8 cellular contexts compared by ENCODE assay signal in genomic region chr1:31064115-31064514, GRCh38. TPM values are rescaled to one million over a fixed set of nuclear protein-coding genes. Genes with fewer than 3 reads are reported as not detected.
A peak's percentile ranks its signal among the peaks of the same experiment; 100 is the strongest.
DNase-seq lines count a peak whose midpoint lies in the region; ATAC-seq and TF ChIP-seq lines count a peak whose summit lies in the region.

No MANE protein-coding gene starts in this region.

- WGBS in ectodermal cell, 2 experiments = 1 to 5% methylated on average over 4 to 5 of the region's 6 CpGs

- H3K4me2 ChIP-seq in BLaER1 = peak overlapping the region; percentile 92

- H3K27me3 ChIP-seq in BLaER1 (no peaks in the 10 kb centered on the region), MG63 (no peaks in the 10 kb centered on the region), ectodermal cell (ENCODE audit: control insufficient read depth, insufficient read depth, low read length, poor library complexity, severe bottlenecking) (no peaks in the 10 kb centered on the region)

- peak overlapping the region; percentile 78 for H3K4me3 ChIP-seq in BLaER1
- peak overlapping the region; percentile 88 for H3K4me3 ChIP-seq in MG63
- peak overlapping the region; percentile 75 for H3K4me3 ChIP-seq in ectodermal cell (ENCODE audit: insufficient read depth, low read depth, low read length)

- H3K9me3 Mint-ChIP-seq in nephron progenitor cell = no peaks in the 10 kb centered on the region

- peak overlapping the region; percentile 98 for H3K27ac ChIP-seq in BLaER1
- peak overlapping the region; percentile 100 for H3K27ac ChIP-seq in ectodermal cell (ENCODE audit: insufficient read depth, low read depth, low read length, poor library complexity, severe bottlenecking)

- no peak for DNase-seq in MG63
- no peak for DNase-seq in nephron progenitor cell
- DNase-seq in retina = no peak
- no peak for DNase-seq in stimulated activated CD4-positive, alpha-beta T cell treated with anti-CD3 and anti-CD28 coated beads, Interleukin-12 subunit alpha, Interleukin-12 subunit beta, amount 100 ng/mL, for 4 hours
- DNase-seq in DMS114 treated with DMSO at 0.1 percent for 48 hours (lab: John Stamatoyannopoulos, UW; ENCODE audit: unreplicated experiment) = no peak

- peaks cover 54% of the 10 kb centered on the region for H4K20me1 ChIP-seq in BLaER1

- H3K4me1 Mint-ChIP-seq in nephron progenitor cell = peaks cover 24% of the 10 kb centered on the region

- H3K36me3 Mint-ChIP-seq in nephron progenitor cell (ENCODE audit: low read depth) = peaks cover 18% of the 10 kb centered on the region

- H3K4me1 ChIP-seq in BLaER1 = peaks cover 44% of the 10 kb centered on the region
- H3K4me1 ChIP-seq in ectodermal cell (ENCODE audit: control insufficient read depth, insufficient read depth, low read length) = peaks cover 2% of the 10 kb centered on the region

- ATAC-seq in GM18502 (IDR thresholded peaks at IDR 0.05; ENCODE audit: poor library complexity, unreplicated experiment) = no peak

- peak overlapping the region; percentile 99 for H3K4me3 Mint-ChIP-seq in nephron progenitor cell

- H3K27ac Mint-ChIP-seq in nephron progenitor cell = peak overlapping the region; percentile 100

- H3K36me3 ChIP-seq in BLaER1 (peaks cover 30% of the 10 kb centered on the region), MG63 (peaks cover 29% of the 10 kb centered on the region), ectodermal cell (ENCODE audit: control insufficient read depth, insufficient read depth, low read length) (peaks cover 2% of the 10 kb centered on the region)

- peaks cover 4% of the 10 kb centered on the region for H3K27me3 Mint-ChIP-seq in nephron progenitor cell (ENCODE audit: low read depth, poor library complexity)

- H3K9me3 ChIP-seq in BLaER1 = no peaks in the 10 kb centered on the region
- no peaks in the 10 kb centered on the region for H3K9me3 ChIP-seq in MG63
- no peaks in the 10 kb centered on the region for H3K9me3 ChIP-seq in ectodermal cell (ENCODE audit: control insufficient read depth, low read length)

- TF ChIP-seq CTCF in nephron progenitor cell (IDR thresholded peaks at IDR 0.05) = no peak

- H3K9ac ChIP-seq in BLaER1 = peak overlapping the region; percentile 99

RNA-seq across cellular contexts. Expression of gene PUM1, which starts 1.4 kb away (rescaled TPM):
- total RNA-seq in MG63 (2014; rRNA removed; shearing (Covaris generic); ENCODE audit: low replicate concordance) = 31.6 and 58.5 TPM in 2 replicates
- polyA plus RNA-seq in ectodermal cell (2013, experiment 1 of 4) = 106 TPM
- polyA plus RNA-seq in ectodermal cell (2013, experiment 2 of 4) = 115 TPM
- 82.7 TPM for polyA plus RNA-seq in ectodermal cell (2013, experiment 3 of 4)
- polyA plus RNA-seq in ectodermal cell (2013, experiment 4 of 4) = 94.0 TPM
